ENCODE assay signal across 12 cellular contexts in the genomic region with DNA sequence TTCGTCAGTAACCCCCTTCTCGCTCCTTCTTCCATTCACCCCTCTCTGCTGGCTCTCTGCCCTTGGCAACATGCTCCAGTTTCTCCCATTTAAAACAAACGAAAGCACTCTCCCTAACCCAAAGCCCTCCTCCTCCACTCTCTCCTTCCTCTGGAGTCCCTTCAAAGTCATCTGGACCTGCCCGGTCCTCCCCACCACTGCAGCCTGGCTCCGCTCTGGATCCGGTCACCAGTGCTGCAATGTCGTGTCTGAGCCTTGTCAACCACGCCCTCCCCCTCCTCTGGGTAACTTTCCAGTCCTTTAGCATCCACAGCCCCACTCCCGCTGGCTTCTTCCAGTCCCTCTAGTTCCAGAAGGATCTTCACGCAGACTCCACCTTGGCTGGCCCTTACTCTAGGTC. TPM values are rescaled to one million over a fixed set of nuclear protein-coding genes. Genes with fewer than 3 reads are reported as not detected.
DNase-seq lines count a peak whose midpoint lies in the region; ATAC-seq and TF ChIP-seq lines count a peak whose summit lies in the region.
"Had no signal": no experiment of that assay in that cellular context is flagged by ENCODE, and none has a peak within 500 bp of the region (broad histone marks: within the 10 kb centered on the region; RNA-seq: fewer than 3 reads in every experiment).

No MANE protein-coding gene starts in this region.

- H3K36me3 ChIP-seq in HEK293 (ENCODE audit: control insufficient read depth in 2 of 2, insufficient read depth in 1 of 2, low read length in 2 of 2) (peaks cover 0 to 11% of the 10 kb centered on the region in 2 experiments; a peak in 2 of 3 replicates), BE2C (peaks cover 15% of the 10 kb centered on the region)
- no peaks in the 10 kb centered on the region for H3K36me3 ChIP-seq in effector memory CD4-positive, alpha-beta T cell (ENCODE audit: control insufficient read depth, insufficient read depth, low read length)

- H3K9me3 ChIP-seq in HEK293 (ENCODE audit: control insufficient read depth, insufficient read depth, low read depth, low read length) (no peaks in the 10 kb centered on the region), BE2C (no peaks in the 10 kb centered on the region)
- H3K9me3 ChIP-seq in effector memory CD4-positive, alpha-beta T cell (ENCODE audit: control insufficient read depth, low read length) = no peaks in the 10 kb centered on the region
- H3K9me3 ChIP-seq: lower lobe of right lung had no signal

- peak overlapping the region; percentile 48 for H3K27ac Mint-ChIP-seq in activated CD4-positive, alpha-beta T cell treated with anti-CD3 and anti-CD28 coated beads, Interleukin-2, amount 10 ng/mL, durations not matched to agents 24 days and 14 days
- H3K27ac Mint-ChIP-seq in progenitor cell of endocrine pancreas = peak overlapping the region; percentile 86

- no peak overlapping the region for H3K4me3 Mint-ChIP-seq in activated CD4-positive, alpha-beta T cell treated with anti-CD3 and anti-CD28 coated beads, Interleukin-2, amount 10 ng/mL, durations not matched to agents 24 days and 14 days
- H3K4me3 Mint-ChIP-seq in progenitor cell of endocrine pancreas (ENCODE audit: low read depth) = no peak overlapping the region

- POLR2A ChIA-PET in HEK293 (lab: Yijun Ruan, JAX) = no interaction called here

- H3K4me3 ChIP-seq in HEK293 (ENCODE audit: low read depth, low read length) (no peak overlapping the region), BE2C (ENCODE audit: low read depth, low read length) (no peak overlapping the region)
- no peak overlapping the region for H3K4me3 ChIP-seq in effector memory CD4-positive, alpha-beta T cell (ENCODE audit: insufficient read depth, low read depth, low read length, poor library complexity, severe bottlenecking)
- H3K4me3 ChIP-seq: lower lobe of right lung had no signal

- no peak for DNase-seq in activated CD4-positive, alpha-beta T cell treated with anti-CD3 and anti-CD28 coated beads, Interleukin-2, amount 10 ng/mL, durations not matched to agents 24 days and 14 days
- DNase-seq in activated CD4-positive, alpha-beta T cell treated with anti-CD3 and anti-CD28 coated beads, Interleukin-2, amount 50 U/mL, for 1 hour = no peak
- DNase-seq in effector memory CD4-positive, alpha-beta T cell = no peak
- DNase-seq in progenitor cell of endocrine pancreas (ENCODE audit: low spot score, unreplicated experiment) = no peak
- no peak for DNase-seq in foreskin melanocyte
- no peak for DNase-seq in BE2C
- DNase-seq: lower lobe of right lung, NCI-H1092 treated with DMSO at 0.1 percent for 48 hours, NCI-H446, T-helper 1 cell had no signal

- intact Hi-C loops in activated CD4-positive, alpha-beta T cell treated with anti-CD3 and anti-CD28 coated beads, Interleukin-2, amount 10 ng/mL, durations not matched to agents 24 days and 14 days (cut with micrococcal nuclease) = no loop called here

- peaks cover 68% of the 10 kb centered on the region for H3K4me1 Mint-ChIP-seq in activated CD4-positive, alpha-beta T cell treated with anti-CD3 and anti-CD28 coated beads, Interleukin-2, amount 10 ng/mL, durations not matched to agents 24 days and 14 days
- H3K4me1 Mint-ChIP-seq in progenitor cell of endocrine pancreas (ENCODE audit: low read depth) = peaks cover 45% of the 10 kb centered on the region

- no peak for ATAC-seq in HG03196 (IDR thresholded peaks at IDR 0.05; ENCODE audit: unreplicated experiment)
- ATAC-seq: lower lobe of right lung had no signal

- TF ChIP-seq CTCF in HEK293 (tag by site-specific recombination; IDR thresholded peaks at IDR 0.05) (no peak), progenitor cell of endocrine pancreas (IDR thresholded peaks at IDR 0.05; ENCODE audit: unreplicated experiment) (no peak), BE2C (IDR thresholded peaks at IDR 0.05; ENCODE audit: low read depth, low read length) (no peak)

- H3K4me1 ChIP-seq in HEK293 (ENCODE audit: control insufficient read depth, insufficient read depth, low read length) (no peaks in the 10 kb centered on the region), BE2C (peaks cover 4% of the 10 kb centered on the region; the same call in 1 of the 2 replicates)
- H3K4me1 ChIP-seq in effector memory CD4-positive, alpha-beta T cell (ENCODE audit: control insufficient read depth, insufficient read depth, low read length, poor library complexity, severe bottlenecking) = peaks cover 61% of the 10 kb centered on the region

- no peaks in the 10 kb centered on the region for H3K27me3 Mint-ChIP-seq in activated CD4-positive, alpha-beta T cell treated with anti-CD3 and anti-CD28 coated beads, Interleukin-2, amount 10 ng/mL, durations not matched to agents 24 days and 14 days
- H3K27me3 Mint-ChIP-seq in progenitor cell of endocrine pancreas = no peaks in the 10 kb centered on the region

- CTCF ChIA-PET in HEK293 (lab: Yijun Ruan, JAX) = interaction anchor here (0.6 to 1.0 kb wide), 3 partner anchors 13 to 130 kb away, joined by 3 to 4 read pairs (median 3); no protein-coding TSS in a partner anchor

- H3K9me3 Mint-ChIP-seq in activated CD4-positive, alpha-beta T cell treated with anti-CD3 and anti-CD28 coated beads, Interleukin-2, amount 10 ng/mL, durations not matched to agents 24 days and 14 days = no peaks in the 10 kb centered on the region
- no peaks in the 10 kb centered on the region for H3K9me3 Mint-ChIP-seq in progenitor cell of endocrine pancreas (ENCODE audit: low read depth)

- H3K36me3 Mint-ChIP-seq in activated CD4-positive, alpha-beta T cell treated with anti-CD3 and anti-CD28 coated beads, Interleukin-2, amount 10 ng/mL, durations not matched to agents 24 days and 14 days (ENCODE audit: low read depth) = peaks cover 17% of the 10 kb centered on the region
- H3K36me3 Mint-ChIP-seq in progenitor cell of endocrine pancreas (ENCODE audit: insufficient read depth) = peaks cover 8% of the 10 kb centered on the region

- no peaks in the 10 kb centered on the region for H3K27me3 ChIP-seq in effector memory CD4-positive, alpha-beta T cell (replicated peaks; ENCODE audit: control insufficient read depth, insufficient read depth, low read length, poor library complexity, severe bottlenecking)
- no peaks in the 10 kb centered on the region for H3K27me3 ChIP-seq in BE2C

- no peak overlapping the region for H3K27ac ChIP-seq in HEK293 (ENCODE audit: extremely low read depth, low read depth, low read length)
- peak overlapping the region; percentile 10 for H3K27ac ChIP-seq in effector memory CD4-positive, alpha-beta T cell (ENCODE audit: insufficient read depth, low read length, poor library complexity, severe bottlenecking)
- H3K27ac ChIP-seq: lower lobe of right lung had no signal

TF ChIP-seq in HEK293, 187 proteins besides CTCF, POLR2A, EP300 and RAD21:
- TF ChIP-seq PRDM1 (tag by site-specific recombination; IDR thresholded peaks at IDR 0.05) (peak; percentile 73), KLF9 (tag by site-specific recombination; IDR thresholded peaks at IDR 0.05; ENCODE audit: low read depth) (no peak), ZNF202 (tag by site-specific recombination; IDR thresholded peaks at IDR 0.05; ENCODE audit: borderline replicate concordance) (no peak), ZNF600 (tag by site-specific recombination; IDR thresholded peaks at IDR 0.05) (peak; percentile 36; the same call in 1 of the 2 replicates), ZNF792 (tag by site-specific recombination; IDR thresholded peaks at IDR 0.05) (no peak)
- TF ChIP-seq, protein P1, sequence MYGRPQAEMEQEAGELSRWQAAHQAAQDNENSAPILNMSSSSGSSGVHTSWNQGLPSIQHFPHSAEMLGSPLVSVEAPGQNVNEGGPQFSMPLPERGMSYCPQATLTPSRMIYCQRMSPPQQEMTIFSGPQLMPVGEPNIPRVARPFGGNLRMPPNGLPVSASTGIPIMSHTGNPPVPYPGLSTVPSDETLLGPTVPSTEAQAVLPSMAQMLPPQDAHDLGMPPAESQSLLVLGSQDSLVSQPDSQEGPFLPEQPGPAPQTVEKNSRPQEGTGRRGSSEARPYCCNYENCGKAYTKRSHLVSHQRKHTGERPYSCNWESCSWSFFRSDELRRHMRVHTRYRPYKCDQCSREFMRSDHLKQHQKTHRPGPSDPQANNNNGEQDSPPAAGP (tag by site-specific recombination; IDR thresholded peaks at IDR 0.05) = peak; percentile 45; the same call in 1 of the 2 replicates
- TF ChIP-seq, protein P2, sequence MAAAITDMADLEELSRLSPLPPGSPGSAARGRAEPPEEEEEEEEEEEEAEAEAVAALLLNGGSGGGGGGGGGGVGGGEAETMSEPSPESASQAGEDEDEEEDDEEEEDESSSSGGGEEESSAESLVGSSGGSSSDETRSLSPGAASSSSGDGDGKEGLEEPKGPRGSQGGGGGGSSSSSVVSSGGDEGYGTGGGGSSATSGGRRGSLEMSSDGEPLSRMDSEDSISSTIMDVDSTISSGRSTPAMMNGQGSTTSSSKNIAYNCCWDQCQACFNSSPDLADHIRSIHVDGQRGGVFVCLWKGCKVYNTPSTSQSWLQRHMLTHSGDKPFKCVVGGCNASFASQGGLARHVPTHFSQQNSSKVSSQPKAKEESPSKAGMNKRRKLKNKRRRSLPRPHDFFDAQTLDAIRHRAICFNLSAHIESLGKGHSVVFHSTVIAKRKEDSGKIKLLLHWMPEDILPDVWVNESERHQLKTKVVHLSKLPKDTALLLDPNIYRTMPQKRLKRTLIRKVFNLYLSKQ (tag by site-specific recombination; IDR thresholded peaks at IDR 0.05; ENCODE audit: borderline replicate concordance) = no peak

RNA-seq across cellular contexts. Expression of gene STK24, which starts 55.0 kb away (rescaled TPM):
- 127 and 136 TPM in 2 replicates for total RNA-seq in activated CD4-positive, alpha-beta T cell treated with anti-CD3 and anti-CD28 coated beads, Interleukin-2, amount 10 ng/mL, durations not matched to agents 24 days and 14 days
- 105 and 113 TPM in 2 replicates for total RNA-seq in progenitor cell of endocrine pancreas
- polyA plus RNA-seq in BE2C (2012; ENCODE audit: insufficient read depth, insufficient read length, low read depth) = 60.2 TPM
